ENCODE assay signal across 25 cellular contexts in the genomic region with DNA sequence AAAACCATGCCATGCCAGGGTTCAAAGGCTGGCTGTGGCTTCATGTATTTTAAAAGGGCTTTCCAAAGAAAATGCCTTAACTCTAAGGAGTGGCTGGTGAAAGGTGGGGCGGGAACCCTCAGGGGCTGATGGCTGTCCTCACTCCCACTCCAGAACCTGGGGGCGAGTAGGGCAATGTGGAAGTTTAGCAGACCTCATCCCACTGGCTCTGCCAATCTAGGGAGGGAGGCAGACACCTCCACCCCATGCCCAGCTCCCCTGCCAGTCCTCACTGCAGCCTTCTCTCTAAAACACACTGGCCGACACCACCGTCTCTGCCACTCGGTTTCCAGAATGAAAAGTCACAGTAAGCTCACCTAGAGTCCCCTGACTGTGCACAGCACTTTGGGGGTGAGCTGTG.
"Had no signal": no experiment of that assay in that cellular context is flagged by ENCODE, and none has a peak within 500 bp of the region (broad histone marks: within the 10 kb centered on the region; RNA-seq: fewer than 3 reads in every experiment).

No MANE protein-coding gene starts in this region.

- H3K4me1 Mint-ChIP-seq: naive B cell; natural killer cell; stimulated activated naive B cell treated with anti-CD40 and anti-IgM and Interleukin-4, amounts not matched to agents 10 μg/mL and 1 μg/mL and 100 μg/mL, for 72 hours had no signal

- DNase-seq: islet precursor cell; left ventricle myocardium inferior; mesendoderm; naive B cell; natural killer cell; nephron progenitor cell; pancreas; retina; right cardiac atrium; stimulated activated CD4-positive, alpha-beta T cell treated with anti-CD3 and anti-CD28 coated beads, Interleukin-12 subunit alpha, Interleukin-12 subunit beta, amount 100 ng/mL, for 4 hours; stimulated activated CD4-positive, alpha-beta T cell treated with anti-CD3 and anti-CD28 coated beads, Interleukin-15, amount 100 ng/mL, for 24 hours; stimulated activated CD4-positive, alpha-beta T cell treated with anti-CD3 and anti-CD28 coated beads, Interleukin-2, amount 100 ng/mL, for 24 hours; stimulated activated CD4-positive, alpha-beta T cell treated with anti-CD3 and anti-CD28 coated beads, Interleukin-4, amount 100 ng/mL, for 1 hour; stimulated activated naive B cell treated with anti-CD40 and anti-IgM and Interleukin-4, amounts not matched to agents 10 μg/mL and 1 μg/mL and 100 μg/mL, for 72 hours; stimulated activated naive CD8-positive, alpha-beta T cell treated with anti-CD3 and anti-CD28 coated beads, Interleukin-15, Interleukin-2, amounts not matched to agents 100 U/mL and 50 U/mL, for 24 hours; stomach; testis; thyroid gland; transverse colon; upper lobe of left lung had no signal

- H3K36me3 Mint-ChIP-seq: mesothelial cell of epicardium; naive B cell; natural killer cell; neural progenitor cell; stimulated activated naive B cell treated with anti-CD40 and anti-IgM and Interleukin-4, amounts not matched to agents 10 μg/mL and 1 μg/mL and 100 μg/mL, for 72 hours had no signal

- H3K27ac ChIP-seq: left ventricle myocardium inferior, neural progenitor cell, pancreas, prostate gland, skin epidermis, stomach, testis, thyroid gland, transverse colon, upper lobe of left lung had no signal

- ATAC-seq: natural killer cell; pancreas; right cardiac atrium; sciatic nerve; stimulated activated naive B cell treated with anti-CD40 and anti-IgM and Interleukin-4, amounts not matched to agents 10 μg/mL and 1 μg/mL and 100 μg/mL, for 72 hours; stimulated activated naive CD8-positive, alpha-beta T cell treated with anti-CD3 and anti-CD28 coated beads, Interleukin-15, Interleukin-2, amounts not matched to agents 100 U/mL and 50 U/mL, for 24 hours had no signal

- H3K27ac Mint-ChIP-seq: mesothelial cell of epicardium; naive B cell; natural killer cell; nephron progenitor cell; neural progenitor cell; stimulated activated naive B cell treated with anti-CD40 and anti-IgM and Interleukin-4, amounts not matched to agents 10 μg/mL and 1 μg/mL and 100 μg/mL, for 72 hours had no signal

- H3K9me3 Mint-ChIP-seq: mesothelial cell of epicardium; naive B cell; natural killer cell; nephron progenitor cell; neural progenitor cell; stimulated activated naive B cell treated with anti-CD40 and anti-IgM and Interleukin-4, amounts not matched to agents 10 μg/mL and 1 μg/mL and 100 μg/mL, for 72 hours had no signal

- H3K4me3 Mint-ChIP-seq: mesothelial cell of epicardium; naive B cell; natural killer cell; nephron progenitor cell; neural progenitor cell; stimulated activated naive B cell treated with anti-CD40 and anti-IgM and Interleukin-4, amounts not matched to agents 10 μg/mL and 1 μg/mL and 100 μg/mL, for 72 hours had no signal
